Comparison of ENCODE assay signal across 19 cellular contexts in genomic region chr10:49179699-49180511, GRCh38. TPM values are rescaled to one million over a fixed set of nuclear protein-coding genes. Genes with fewer than 3 reads are reported as not detected.
A peak's percentile ranks its signal among the peaks of the same experiment; 100 is the strongest.
DNase-seq lines count a peak whose midpoint lies in the region; ATAC-seq, FAIRE-seq and TF ChIP-seq lines count a peak whose summit lies in the region.
"Had no signal": no experiment of that assay in that cellular context is flagged by ENCODE, and none has a peak within 500 bp of the region (broad histone marks: within the 10 kb centered on the region; RNA-seq: fewer than 3 reads in every experiment).

No MANE protein-coding gene starts in this region.

- WGBS in body of pancreas, 2 donors, result 54 to 57% methylated on average over 9 to 10 of the region's 10 CpGs

- H3K4me1 ChIP-seq in BE2C (no peaks in the 10 kb centered on the region), body of pancreas (no peaks in the 10 kb centered on the region)
- H3K4me1 ChIP-seq: A549 had no signal

- H3K27me3 Mint-ChIP-seq in activated CD4-positive, alpha-beta T cell treated with anti-CD3 and anti-CD28 coated beads, Interleukin-2, amount 10 ng/mL, durations not matched to agents 24 days and 14 days, result no peaks in the 10 kb centered on the region
- peaks cover 14% of the 10 kb centered on the region for H3K27me3 Mint-ChIP-seq in activated T-cell treated with anti-CD3 and anti-CD28 coated beads, Interleukin-2, amount 50 U/mL, for 72 hours (ENCODE audit: low read depth)
- no peaks in the 10 kb centered on the region for H3K27me3 Mint-ChIP-seq in naive B cell

- H3K27me3 ChIP-seq in BE2C (no peaks in the 10 kb centered on the region), body of pancreas (no peaks in the 10 kb centered on the region)
- H3K27me3 ChIP-seq: MG63 had no signal

- H3K36me3 ChIP-seq in BE2C (no peaks in the 10 kb centered on the region), body of pancreas (replicated peaks in 1 of 2; ENCODE audit: insufficient read depth in 1 of 2, low read depth in 2 of 2) (no peaks in the 10 kb centered on the region)
- H3K36me3 ChIP-seq: MG63 had no signal

- ATAC-seq in activated T-cell treated with anti-CD3 and anti-CD28 coated beads, Interleukin-2, amount 50 U/mL, for 72 hours (replicated peaks in 1 of 2), result peak; percentile 19 to 36
- ATAC-seq in naive B cell (ENCODE audit: low read depth in 2 of 2), result peak; percentile 46 to 47
- no peak for ATAC-seq in body of pancreas
- ATAC-seq: A549 had no signal

- H3K4me3 ChIP-seq in BE2C (ENCODE audit: low read depth, low read length) (no peak overlapping the region), body of pancreas (no peak overlapping the region)
- H3K4me3 ChIP-seq: A549, MG63, skin epidermis had no signal

- peak overlapping the region; percentile 91 for H3K27ac Mint-ChIP-seq in activated CD4-positive, alpha-beta T cell treated with anti-CD3 and anti-CD28 coated beads, Interleukin-2, amount 10 ng/mL, durations not matched to agents 24 days and 14 days
- H3K27ac Mint-ChIP-seq in activated T-cell treated with anti-CD3 and anti-CD28 coated beads, Interleukin-2, amount 50 U/mL, for 72 hours, result peak overlapping the region; percentile 98
- H3K27ac Mint-ChIP-seq in naive B cell, result peak overlapping the region in 3 of 6 donors; percentile 15 to 46 (median 16)

- no peaks in the 10 kb centered on the region for H3K9me3 ChIP-seq in BE2C
- no peaks in the 10 kb centered on the region for H3K9me3 ChIP-seq in body of pancreas
- H3K9me3 ChIP-seq: A549, MG63 had no signal

- H3K27ac ChIP-seq in body of pancreas, result no peak overlapping the region
- H3K27ac ChIP-seq: A549 had no signal

- peaks cover 66% of the 10 kb centered on the region for H3K4me1 Mint-ChIP-seq in activated CD4-positive, alpha-beta T cell treated with anti-CD3 and anti-CD28 coated beads, Interleukin-2, amount 10 ng/mL, durations not matched to agents 24 days and 14 days
- peaks cover 83% of the 10 kb centered on the region for H3K4me1 Mint-ChIP-seq in activated T-cell treated with anti-CD3 and anti-CD28 coated beads, Interleukin-2, amount 50 U/mL, for 72 hours (ENCODE audit: low read depth)
- peaks cover 53 to 69% (median 58%) of the 10 kb centered on the region in 3 donors for H3K4me1 Mint-ChIP-seq in naive B cell

- H3K4me3 Mint-ChIP-seq in activated CD4-positive, alpha-beta T cell treated with anti-CD3 and anti-CD28 coated beads, Interleukin-2, amount 10 ng/mL, durations not matched to agents 24 days and 14 days, result peak overlapping the region; percentile 26
- peak overlapping the region; percentile 69 to 87 for H3K4me3 Mint-ChIP-seq in activated T-cell treated with anti-CD3 and anti-CD28 coated beads, Interleukin-2, amount 50 U/mL, for 72 hours
- H3K4me3 Mint-ChIP-seq in naive B cell, result peak overlapping the region in 2 of 8 donors; percentile 17 to 63

- H3K9me3 Mint-ChIP-seq in activated CD4-positive, alpha-beta T cell treated with anti-CD3 and anti-CD28 coated beads, Interleukin-2, amount 10 ng/mL, durations not matched to agents 24 days and 14 days, result peaks cover 3% of the 10 kb centered on the region
- H3K9me3 Mint-ChIP-seq in activated T-cell treated with anti-CD3 and anti-CD28 coated beads, Interleukin-2, amount 50 U/mL, for 72 hours, result no peaks in the 10 kb centered on the region
- H3K9me3 Mint-ChIP-seq in naive B cell, result no peaks in the 10 kb centered on the region

- intact Hi-C loops in activated CD4-positive, alpha-beta T cell treated with anti-CD3 and anti-CD28 coated beads, Interleukin-2, amount 10 ng/mL, durations not matched to agents 24 days and 14 days (cut with micrococcal nuclease), result loop anchor here (5.0 to 10.0 kb wide), 5 partner anchors 177 to 1442 kb away; partner anchors contain the start of gene SGMS1
- intact Hi-C loops in body of pancreas (cut with DNase I), result no loop called here

- DNase-seq in activated CD4-positive, alpha-beta T cell treated with anti-CD3 and anti-CD28 coated beads, Interleukin-2, amount 10 ng/mL, durations not matched to agents 24 days and 14 days, result peak; percentile 56
- DNase-seq in activated CD4-positive, alpha-beta T cell treated with anti-CD3 and anti-CD28 coated beads, Interleukin-2, amount 50 U/mL, for 1 hour, result no peak
- DNase-seq in GM19239 (ENCODE audit: insufficient read length, low spot score), result no peak
- DNase-seq in activated T-cell treated with anti-CD3 and anti-CD28 coated beads, Interleukin-2, amount 50 U/mL, for 72 hours, result peak; percentile 42 to 44
- DNase-seq in naive B cell, result no peak
- no peak for DNase-seq in anterior cingulate cortex (lab: John Stamatoyannopoulos, UW)
- DNase-seq in BE2C, result no peak
- no peak for DNase-seq in body of pancreas
- DNase-seq: effector CD8-positive, alpha-beta T cell; mesendoderm; MG63; NK-92 treated with Interleukin-12 subunit alpha and Interleukin-12 subunit beta, amount 100 ng/mL, for 24 hours; nucleus accumbens; SHP77 had no signal

- TF ChIP-seq POLR2A in body of pancreas (IDR thresholded peaks at IDR 0.05), result no peak

- TF ChIP-seq CTCF in BE2C (IDR thresholded peaks at IDR 0.05; ENCODE audit: low read depth, low read length) (no peak), body of pancreas (IDR thresholded peaks at IDR 0.05) (no peak)

- H3K36me3 Mint-ChIP-seq in activated CD4-positive, alpha-beta T cell treated with anti-CD3 and anti-CD28 coated beads, Interleukin-2, amount 10 ng/mL, durations not matched to agents 24 days and 14 days (ENCODE audit: low read depth), result peaks cover 26% of the 10 kb centered on the region
- peaks cover 5 to 12% of the 10 kb centered on the region in 2 donors for H3K36me3 Mint-ChIP-seq in activated T-cell treated with anti-CD3 and anti-CD28 coated beads, Interleukin-2, amount 50 U/mL, for 72 hours (ENCODE audit: insufficient read depth in 2 of 2)
- H3K36me3 Mint-ChIP-seq in naive B cell, result no peaks in the 10 kb centered on the region

- FAIRE-seq in GM19239 (lab: Jason Lieb, UNC), result peak; percentile 93
- FAIRE-seq: A549, HTR-8/SVneo had no signal

RNA-seq across cellular contexts. Expression of gene TMEM273, which starts 8.3 kb away (rescaled TPM):
- 34.3 and 36.4 TPM in 2 replicates for total RNA-seq in activated CD4-positive, alpha-beta T cell treated with anti-CD3 and anti-CD28 coated beads, Interleukin-2, amount 10 ng/mL, durations not matched to agents 24 days and 14 days
- 10 to 100 TPM; 22.5 to 88.0 TPM for total RNA-seq in activated T-cell treated with anti-CD3 and anti-CD28 coated beads, Interleukin-2, amount 50 U/mL, for 72 hours
- 1 to 10 TPM; 1.2 to 7.1 (median 2.6) TPM for polyA plus RNA-seq in naive B cell (ENCODE audit: low read depth in 6 of 6)
- polyA plus RNA-seq in BE2C (2012; ENCODE audit: insufficient read depth, insufficient read length, low read depth), result 18.5 TPM
- 1 to 10 TPM; 4.3 to 9.3 TPM for total RNA-seq in body of pancreas
- total RNA-seq: fibroblast of villous mesenchyme had no signal
- polyA plus RNA-seq: A549 had no signal

RNA-seq across cellular contexts. Expression of gene FAM170B, which starts 46.1 kb away (rescaled TPM):
- not detected in 2 replicates for total RNA-seq in activated CD4-positive, alpha-beta T cell treated with anti-CD3 and anti-CD28 coated beads, Interleukin-2, amount 10 ng/mL, durations not matched to agents 24 days and 14 days
- under 1 TPM in 1 of 2 donors, not detected in 1; 0.16 TPM for total RNA-seq in activated T-cell treated with anti-CD3 and anti-CD28 coated beads, Interleukin-2, amount 50 U/mL, for 72 hours
- polyA plus RNA-seq in naive B cell (ENCODE audit: low read depth in 6 of 6), result not detected
- polyA plus RNA-seq in BE2C (2012; ENCODE audit: insufficient read depth, insufficient read length, low read depth), result not detected
- total RNA-seq in body of pancreas, result not detected
- total RNA-seq: fibroblast of villous mesenchyme, temporal lobe had no signal
- polyA plus RNA-seq: A549 had no signal

Comparison
In these comparisons a context has a peak if more than half of its experiments do, and no peak if none do; other contexts are left out.
1. DNase-seq: peak in activated CD4-positive, alpha-beta T cell treated with anti-CD3 and anti-CD28 coated beads, Interleukin-2, amount 10 ng/mL, durations not matched to agents 24 days and 14 days (single experiment) and activated T-cell treated with anti-CD3 and anti-CD28 coated beads, Interleukin-2, amount 50 U/mL, for 72 hours (2 of 2); none in activated CD4-positive, alpha-beta T cell treated with anti-CD3 and anti-CD28 coated beads, Interleukin-2, amount 50 U/mL, for 1 hour (single experiment), GM19239 (single experiment), naive B cell (single experiment), anterior cingulate cortex (0 of 58), BE2C (single experiment) and body of pancreas (0 of 4).